In the genomic region with DNA sequence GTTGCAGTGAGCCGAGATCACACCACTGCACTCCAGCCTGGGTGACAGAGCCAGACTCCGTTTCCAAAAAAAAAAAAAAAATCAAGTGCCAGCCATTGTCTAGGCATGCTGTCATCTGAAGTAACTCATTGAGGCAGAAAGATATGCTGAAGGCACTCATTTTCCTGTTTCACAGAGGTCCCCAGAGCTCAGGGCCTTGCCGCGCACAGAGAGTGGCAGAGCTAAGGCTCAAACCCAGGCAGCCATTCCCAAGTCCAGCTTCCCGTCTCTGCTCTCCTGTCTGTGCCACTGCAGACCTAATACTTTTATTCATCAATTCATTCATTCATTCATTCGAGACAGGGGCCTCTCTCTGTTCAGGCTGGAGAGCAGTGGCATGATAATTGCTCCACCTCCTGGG, we compare ENCODE assay signal across 1 cellular context.
TF ChIP-seq lines count a peak whose summit lies in the region.

No MANE protein-coding gene starts in this region.

TF ChIP-seq in GM23338, 12 proteins besides CTCF, POLR2A, EP300 and RAD21 (continued from another document):
- TF ChIP-seq, protein P1, sequence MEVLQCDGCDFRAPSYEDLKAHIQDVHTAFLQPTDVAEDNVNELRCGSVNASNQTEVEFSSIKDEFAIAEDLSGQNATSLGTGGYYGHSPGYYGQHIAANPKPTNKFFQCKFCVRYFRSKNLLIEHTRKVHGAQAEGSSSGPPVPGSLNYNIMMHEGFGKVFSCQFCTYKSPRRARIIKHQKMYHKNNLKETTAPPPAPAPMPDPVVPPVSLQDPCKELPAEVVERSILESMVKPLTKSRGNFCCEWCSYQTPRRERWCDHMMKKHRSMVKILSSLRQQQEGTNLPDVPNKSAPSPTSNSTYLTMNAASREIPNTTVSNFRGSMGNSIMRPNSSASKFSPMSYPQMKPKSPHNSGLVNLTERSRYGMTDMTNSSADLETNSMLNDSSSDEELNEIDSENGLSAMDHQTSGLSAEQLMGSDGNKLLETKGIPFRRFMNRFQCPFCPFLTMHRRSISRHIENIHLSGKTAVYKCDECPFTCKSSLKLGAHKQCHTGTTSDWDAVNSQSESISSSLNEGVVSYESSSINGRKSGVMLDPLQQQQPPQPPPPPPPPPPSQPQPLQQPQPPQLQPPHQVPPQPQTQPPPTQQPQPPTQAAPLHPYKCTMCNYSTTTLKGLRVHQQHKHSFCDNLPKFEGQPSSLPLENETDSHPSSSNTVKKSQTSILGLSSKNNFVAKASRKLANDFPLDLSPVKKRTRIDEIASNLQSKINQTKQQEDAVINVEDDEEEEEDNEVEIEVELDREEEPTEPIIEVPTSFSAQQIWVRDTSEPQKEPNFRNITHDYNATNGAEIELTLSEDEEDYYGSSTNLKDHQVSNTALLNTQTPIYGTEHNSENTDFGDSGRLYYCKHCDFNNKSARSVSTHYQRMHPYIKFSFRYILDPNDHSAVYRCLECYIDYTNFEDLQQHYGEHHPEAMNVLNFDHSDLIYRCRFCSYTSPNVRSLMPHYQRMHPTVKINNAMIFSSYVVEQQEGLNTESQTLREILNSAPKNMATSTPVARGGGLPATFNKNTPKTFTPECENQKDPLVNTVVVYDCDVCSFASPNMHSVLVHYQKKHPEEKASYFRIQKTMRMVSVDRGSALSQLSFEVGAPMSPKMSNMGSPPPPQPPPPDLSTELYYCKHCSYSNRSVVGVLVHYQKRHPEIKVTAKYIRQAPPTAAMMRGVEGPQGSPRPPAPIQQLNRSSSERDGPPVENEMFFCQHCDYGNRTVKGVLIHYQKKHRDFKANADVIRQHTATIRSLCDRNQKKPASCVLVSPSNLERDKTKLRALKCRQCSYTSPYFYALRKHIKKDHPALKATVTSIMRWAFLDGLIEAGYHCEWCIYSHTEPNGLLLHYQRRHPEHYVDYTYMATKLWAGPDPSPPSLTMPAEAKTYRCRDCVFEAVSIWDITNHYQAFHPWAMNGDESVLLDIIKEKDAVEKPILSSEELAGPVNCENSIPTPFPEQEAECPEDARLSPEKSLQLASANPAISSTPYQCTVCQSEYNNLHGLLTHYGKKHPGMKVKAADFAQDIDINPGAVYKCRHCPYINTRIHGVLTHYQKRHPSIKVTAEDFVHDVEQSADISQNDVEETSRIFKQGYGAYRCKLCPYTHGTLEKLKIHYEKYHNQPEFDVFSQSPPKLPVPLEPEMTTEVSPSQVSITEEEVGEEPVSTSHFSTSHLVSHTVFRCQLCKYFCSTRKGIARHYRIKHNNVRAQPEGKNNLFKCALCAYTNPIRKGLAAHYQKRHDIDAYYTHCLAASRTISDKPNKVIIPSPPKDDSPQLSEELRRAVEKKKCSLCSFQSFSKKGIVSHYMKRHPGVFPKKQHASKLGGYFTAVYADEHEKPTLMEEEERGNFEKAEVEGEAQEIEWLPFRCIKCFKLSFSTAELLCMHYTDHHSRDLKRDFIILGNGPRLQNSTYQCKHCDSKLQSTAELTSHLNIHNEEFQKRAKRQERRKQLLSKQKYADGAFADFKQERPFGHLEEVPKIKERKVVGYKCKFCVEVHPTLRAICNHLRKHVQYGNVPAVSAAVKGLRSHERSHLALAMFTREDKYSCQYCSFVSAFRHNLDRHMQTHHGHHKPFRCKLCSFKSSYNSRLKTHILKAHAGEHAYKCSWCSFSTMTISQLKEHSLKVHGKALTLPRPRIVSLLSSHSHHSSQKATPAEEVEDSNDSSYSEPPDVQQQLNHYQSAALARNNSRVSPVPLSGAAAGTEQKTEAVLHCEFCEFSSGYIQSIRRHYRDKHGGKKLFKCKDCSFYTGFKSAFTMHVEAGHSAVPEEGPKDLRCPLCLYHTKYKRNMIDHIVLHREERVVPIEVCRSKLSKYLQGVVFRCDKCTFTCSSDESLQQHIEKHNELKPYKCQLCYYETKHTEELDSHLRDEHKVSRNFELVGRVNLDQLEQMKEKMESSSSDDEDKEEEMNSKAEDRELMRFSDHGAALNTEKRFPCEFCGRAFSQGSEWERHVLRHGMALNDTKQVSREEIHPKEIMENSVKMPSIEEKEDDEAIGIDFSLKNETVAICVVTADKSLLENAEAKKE (CRISPR knock-in tag; IDR thresholded peaks at IDR 0.05), result no peak
- TF ChIP-seq EZH2 (IDR thresholded peaks at IDR 0.05; ENCODE audit: low read depth, unreplicated experiment), result no peak
- no peak for TF ChIP-seq ZNF331 (CRISPR knock-in tag; IDR thresholded peaks at IDR 0.05; ENCODE audit: low read depth)
- TF ChIP-seq, protein P2, sequence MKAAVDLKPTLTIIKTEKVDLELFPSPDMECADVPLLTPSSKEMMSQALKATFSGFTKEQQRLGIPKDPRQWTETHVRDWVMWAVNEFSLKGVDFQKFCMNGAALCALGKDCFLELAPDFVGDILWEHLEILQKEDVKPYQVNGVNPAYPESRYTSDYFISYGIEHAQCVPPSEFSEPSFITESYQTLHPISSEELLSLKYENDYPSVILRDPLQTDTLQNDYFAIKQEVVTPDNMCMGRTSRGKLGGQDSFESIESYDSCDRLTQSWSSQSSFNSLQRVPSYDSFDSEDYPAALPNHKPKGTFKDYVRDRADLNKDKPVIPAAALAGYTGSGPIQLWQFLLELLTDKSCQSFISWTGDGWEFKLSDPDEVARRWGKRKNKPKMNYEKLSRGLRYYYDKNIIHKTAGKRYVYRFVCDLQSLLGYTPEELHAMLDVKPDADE (IDR thresholded peaks at IDR 0.05), result no peak
